Comparison of ENCODE assay signal across 16 cellular contexts in genomic region chrX:22095306-22095705, GRCh38.
DNase-seq lines count a peak whose midpoint lies in the region; TF ChIP-seq lines count a peak whose summit lies in the region.
"Had no signal": no experiment of that assay in that cellular context is flagged by ENCODE, and none has a peak within 500 bp of the region (broad histone marks: within the 10 kb centered on the region; RNA-seq: fewer than 3 reads in every experiment).

No MANE protein-coding gene starts in this region.

- no peaks in the 10 kb centered on the region for H3K36me3 Mint-ChIP-seq in mesothelial cell of epicardium
- H3K36me3 Mint-ChIP-seq: CD8-positive, alpha-beta T cell had no signal

- H3K27me3 ChIP-seq in fibroblast of lung (ENCODE audit: control insufficient read depth, insufficient read depth, low read length) (no peaks in the 10 kb centered on the region), tibial nerve (peaks cover 0 to 4% of the 10 kb centered on the region in 2 donors)

- no peak for TF ChIP-seq POLR2A in tibial nerve (IDR thresholded peaks at IDR 0.05)

- no peak overlapping the region for H3K9ac ChIP-seq in fibroblast of lung (ENCODE audit: insufficient read depth, low read length)

- H3K4me1 ChIP-seq in fibroblast of lung (ENCODE audit: control insufficient read depth, extremely low read depth, insufficient read depth, low read length) (peaks cover 6% of the 10 kb centered on the region), tibial nerve (no peaks in the 10 kb centered on the region)

- no peaks in the 10 kb centered on the region for H3K27me3 Mint-ChIP-seq in mesothelial cell of epicardium (ENCODE audit: low read depth)

- H3K27ac ChIP-seq in fibroblast of lung (ENCODE audit: insufficient read depth, low read length) (peak overlapping the region; percentile 47), tibial nerve (no peak overlapping the region)

- H3K9me3 Mint-ChIP-seq in mesothelial cell of epicardium = peaks cover 16% of the 10 kb centered on the region
- H3K9me3 Mint-ChIP-seq: activated B cell treated with CpG ODN at 0.5 μM for 24 hours; CD8-positive, alpha-beta T cell had no signal

- H3K4me3 ChIP-seq in fibroblast of lung (replicated peaks in 1 of 4; ENCODE audit: control extremely low read depth in 1 of 4, insufficient read depth in 1 of 4, low read depth in 3 of 4, low read length in 4 of 4) (no peak overlapping the region), tibial nerve (no peak overlapping the region)

- 39 to 47% methylated on average over 3 of the region's 3 CpGs for whole genome bisulfite sequencing in tibial nerve, 2 donors

- H3K4me1 Mint-ChIP-seq in mesothelial cell of epicardium = peaks cover 34% of the 10 kb centered on the region
- H3K4me1 Mint-ChIP-seq: activated B cell treated with CpG ODN at 0.5 μM for 24 hours had no signal

- peak overlapping the region; percentile 12 for H3K27ac Mint-ChIP-seq in mesothelial cell of epicardium
- H3K27ac Mint-ChIP-seq: activated B cell treated with CpG ODN at 0.5 μM for 24 hours; CD8-positive, alpha-beta T cell had no signal

- H3K36me3 ChIP-seq in fibroblast of lung (ENCODE audit: control insufficient read depth, insufficient read depth, low read length) (no peaks in the 10 kb centered on the region), tibial nerve (no peaks in the 10 kb centered on the region)

- DNase-seq in NCI-H2227 treated with DMSO at 0.1 percent for 48 hours (lab: John Stamatoyannopoulos, UW) (peak; percentile 40), fibroblast of lung (ENCODE audit: low read depth in 2 of 2) (peak; percentile 59 to 93), mesothelial cell of epicardium (ENCODE audit: low spot score in 2 of 2, unreplicated experiment in 2 of 2) (no peak), tibial nerve (ENCODE audit: low spot score in 2 of 2) (peak; percentile 17 to 51), NCI-H2107 treated with DMSO at 0.1 percent for 48 hours (lab: John Stamatoyannopoulos, UW; ENCODE audit: unreplicated experiment) (no peak), retina (no peak), KBM-7 (no peak), NCI-H226 (no peak)
- DNase-seq: activated B cell treated with CpG ODN at 0.5 μM for 24 hours; activated T-cell treated with anti-CD3 and anti-CD28 coated beads, Interleukin-2, amount 50 U/mL, for 48 hours; CD8-positive, alpha-beta T cell; kidney; NCI-H524 treated with DMSO at 0.1 percent for 48 hours; occipital lobe; stimulated activated CD4-positive, alpha-beta T cell treated with anti-CD3 and anti-CD28 coated beads, Interleukin-2, amount 100 ng/mL, for 48 hours; stimulated activated naive CD4-positive, alpha-beta T cell treated with Interleukin-2 at 50 U/mL for 16 hours had no signal

- no peaks in the 10 kb centered on the region for H3K79me2 ChIP-seq in fibroblast of lung (ENCODE audit: control insufficient read depth, insufficient read depth, low read length)

- TF ChIP-seq CTCF in fibroblast of lung (conservative IDR thresholded peaks at IDR 0.05 in 1 of 2, IDR thresholded peaks at IDR 0.05 in 1 of 2; ENCODE audit: low read depth in 1 of 2, low read length in 2 of 2) (no peak), mesothelial cell of epicardium (IDR thresholded peaks at IDR 0.05; ENCODE audit: unreplicated experiment) (no peak), tibial nerve (IDR thresholded peaks at IDR 0.05) (no peak)

- H3K4me3 Mint-ChIP-seq in mesothelial cell of epicardium = no peak overlapping the region
- H3K4me3 Mint-ChIP-seq: activated B cell treated with CpG ODN at 0.5 μM for 24 hours; CD8-positive, alpha-beta T cell had no signal

- no peak overlapping the region for H3K4me2 ChIP-seq in fibroblast of lung (ENCODE audit: extremely low read depth, insufficient read depth, low read length)

- H4K20me1 ChIP-seq in fibroblast of lung (ENCODE audit: control insufficient read depth, extremely low read depth, insufficient read depth, low read length) = no peaks in the 10 kb centered on the region

- TF ChIP-seq EP300 in tibial nerve (IDR thresholded peaks at IDR 0.05) = peak in 1 of 2 donors; percentile 41

- H3K9me3 ChIP-seq in fibroblast of lung (ENCODE audit: control insufficient read depth, insufficient read depth, low read depth, low read length) (no peaks in the 10 kb centered on the region), tibial nerve (no peaks in the 10 kb centered on the region)

- in situ Hi-C loops in KBM-7 (cut with MboI; ENCODE audit: low pct_unique_long_range_greater_than_20kb, low sequenced_read_pairs) = no loop called here

- no peak overlapping the region for H2AFZ ChIP-seq in fibroblast of lung (ENCODE audit: low read length)

Comparison
In these comparisons a context has a peak if more than half of its experiments do, and no peak if none do; other contexts are left out.
1. DNase-seq: peak in NCI-H2227 treated with DMSO at 0.1 percent for 48 hours (single experiment), fibroblast of lung (2 of 2) and tibial nerve (2 of 2); none in mesothelial cell of epicardium (0 of 2), NCI-H2107 treated with DMSO at 0.1 percent for 48 hours (single experiment), retina (single experiment), KBM-7 (single experiment) and NCI-H226 (single experiment).